25 cellular contexts compared by ENCODE assay signal in genomic region chr12:85821759-85822158, GRCh38. TPM values are rescaled to one million over a fixed set of nuclear protein-coding genes. Genes with fewer than 3 reads are reported as not detected.
DNase-seq lines count a peak whose midpoint lies in the region; ATAC-seq, FAIRE-seq and TF ChIP-seq lines count a peak whose summit lies in the region.
"Had no signal": no experiment of that assay in that cellular context is flagged by ENCODE, and none has a peak within 500 bp of the region (broad histone marks: within the 10 kb centered on the region; RNA-seq: fewer than 3 reads in every experiment).

No MANE protein-coding gene starts in this region.

- in situ Hi-C loops in IMR-90 (cut with MboI; ENCODE audit: low sequenced_read_pairs): no loop called here
- in situ Hi-C loops in HepG2 (cut with HindIII; ENCODE audit: extremely low pct_ligation_motif_present, low pct_unique_long_range_greater_than_20kb): no loop called here

- no peaks in the 10 kb centered on the region for H3K4me1 ChIP-seq in IMR-90 (ENCODE audit: control insufficient read depth, insufficient read depth, low read length)
- H3K4me1 ChIP-seq in body of pancreas: peaks cover 27% of the 10 kb centered on the region
- H3K4me1 ChIP-seq in HepG2 (ENCODE audit: insufficient read depth, low read length): peaks cover 12% of the 10 kb centered on the region
- H3K4me1 ChIP-seq in suprapubic skin: no peaks in the 10 kb centered on the region
- H3K4me1 ChIP-seq: neural progenitor cell had no signal

- no peaks in the 10 kb centered on the region for H3K79me1 ChIP-seq in IMR-90 (ENCODE audit: low read depth in 1 of 2, low read length in 2 of 2)

- TF ChIP-seq EP300 in HepG2 (IDR thresholded peaks at IDR 0.05; ENCODE audit: low read depth in 2 of 2, low read length in 2 of 2) (peak in 1 of 2 experiments; percentile 52; a peak in 2 of 4 replicates), HepG2 (CRISPR knock-in tag; IDR thresholded peaks at IDR 0.05; ENCODE audit: borderline replicate concordance) (no peak), suprapubic skin (IDR thresholded peaks at IDR 0.05) (no peak)

- no peak overlapping the region for H4K8ac ChIP-seq in IMR-90 (ENCODE audit: low read depth in 2 of 2, low read length in 2 of 2)

- H3K36me3 Mint-ChIP-seq in CD14-positive monocyte: no peaks in the 10 kb centered on the region
- H3K36me3 Mint-ChIP-seq: activated naive CD4-positive, alpha-beta T cell treated with anti-CD3 and anti-CD28 coated beads, Interleukin-2, amount 10 ng/mL, durations not matched to agents 7 days and 5 days; CD8-positive, alpha-beta T cell; neural progenitor cell; stimulated activated effector memory CD8-positive, alpha-beta T cell treated with anti-CD3 and anti-CD28 coated beads, Interleukin-12 subunit alpha, Interleukin-12 subunit beta, amount 100 ng/mL, for 72 hours had no signal

- no peak overlapping the region for H2BK120ac ChIP-seq in IMR-90 (ENCODE audit: low read depth, low read length)

- H3K56ac ChIP-seq in IMR-90 (ENCODE audit: extremely low read depth, insufficient read depth, low read length): no peak overlapping the region

- H3K27me3 ChIP-seq in IMR-90 (ENCODE audit: control insufficient read depth, insufficient read depth, low read length) (no peaks in the 10 kb centered on the region), body of pancreas (no peaks in the 10 kb centered on the region), HepG2 (ENCODE audit: control insufficient read depth in 1 of 2, insufficient read depth in 2 of 2, low read length in 2 of 2) (no peaks in the 10 kb centered on the region), suprapubic skin (no peaks in the 10 kb centered on the region)
- H3K27me3 ChIP-seq: neural progenitor cell had no signal

- no peak overlapping the region for H3K9ac ChIP-seq in IMR-90 (ENCODE audit: low read depth, low read length)
- no peak overlapping the region for H3K9ac ChIP-seq in HepG2 (ENCODE audit: insufficient read depth, low read depth, low read length)
- H3K9ac ChIP-seq: neural progenitor cell had no signal

- H3K4me3 ChIP-seq in IMR-90 (ENCODE audit: insufficient read depth, low read depth, low read length) (no peak overlapping the region), body of pancreas (no peak overlapping the region), HepG2 (replicated peaks in 1 of 3; ENCODE audit: insufficient read depth in 1 of 3, low read depth in 2 of 3, low read length in 3 of 3) (no peak overlapping the region), suprapubic skin (no peak overlapping the region)
- H3K4me3 ChIP-seq: GM12878, neural progenitor cell, thoracic aorta had no signal

- H3K4me1 Mint-ChIP-seq in CD14-positive monocyte: no peaks in the 10 kb centered on the region
- H3K4me1 Mint-ChIP-seq: activated naive CD4-positive, alpha-beta T cell treated with anti-CD3 and anti-CD28 coated beads, Interleukin-2, amount 10 ng/mL, durations not matched to agents 7 days and 5 days; immature natural killer cell; neural progenitor cell; stimulated activated effector memory CD8-positive, alpha-beta T cell treated with anti-CD3 and anti-CD28 coated beads, Interleukin-12 subunit alpha, Interleukin-12 subunit beta, amount 100 ng/mL, for 72 hours had no signal

- intact Hi-C loops in IMR-90 (cut with micrococcal nuclease): no loop called here
- intact Hi-C loops in body of pancreas (cut with DNase I): no loop called here
- intact Hi-C loops in HepG2 (cut with micrococcal nuclease; ENCODE audit: unreplicated experiment): no loop called here
- intact Hi-C loops in CD14-positive monocyte (cut with micrococcal nuclease): no loop called here

- no peak overlapping the region for H2BK20ac ChIP-seq in IMR-90 (ENCODE audit: low read depth, low read length)

- H2AFZ ChIP-seq in IMR-90 (replicated peaks; ENCODE audit: low read length, poor library complexity): no peak overlapping the region
- no peak overlapping the region for H2AFZ ChIP-seq in HepG2 (ENCODE audit: low read length)
- H2AFZ ChIP-seq: neural progenitor cell had no signal

- peaks cover 0 to 9% (median 3%) of the 10 kb centered on the region in 7 donors for H3K9me3 Mint-ChIP-seq in CD14-positive monocyte
- H3K9me3 Mint-ChIP-seq: activated naive CD4-positive, alpha-beta T cell treated with anti-CD3 and anti-CD28 coated beads, Interleukin-2, amount 10 ng/mL, durations not matched to agents 7 days and 5 days; activated T-cell treated with anti-CD3 and anti-CD28 coated beads, Interleukin-2, amount 50 U/mL, for 24 hours; neural progenitor cell had no signal

- H3K79me2 ChIP-seq in HepG2 (ENCODE audit: insufficient read depth, low read length): no peaks in the 10 kb centered on the region

- no peak overlapping the region for H3K14ac ChIP-seq in IMR-90 (replicated peaks; ENCODE audit: low read depth, low read length)

- DNase-seq in IMR-90 (no peak), body of pancreas (peak in 2 of 4 donors; percentile 39 to 40), HepG2 (ENCODE audit: low spot score) (peak; percentile 56), suprapubic skin (ENCODE audit: low spot score in 2 of 2) (no peak), CD14-positive monocyte (ENCODE audit: low spot score) (no peak)
- no peak for DNase-seq in activated naive CD4-positive, alpha-beta T cell treated with Interleukin-2 at 50 U/mL for 16 hours
- DNase-seq: activated CD4-positive, CD25-positive, alpha-beta regulatory T cell treated with anti-CD3 and anti-CD28 coated beads, Interleukin-2, amount 50 U/mL, for 72 hours; activated CD8-positive, alpha-beta memory T cell treated with anti-CD3 and anti-CD28 coated beads for 24 hours; activated naive CD4-positive, alpha-beta T cell treated with anti-CD3 and anti-CD28 coated beads, Interleukin-2, amount 10 ng/mL, durations not matched to agents 7 days and 5 days; activated T-cell treated with anti-CD3 and anti-CD28 coated beads, Interleukin-2, amount 50 U/mL, for 24 hours; amygdala; caudate nucleus; CD8-positive, alpha-beta T cell; DMS79 treated with DMSO at 0.1 percent for 48 hours; HFFc6; immature natural killer cell; NCI-H1105 treated with DMSO at 0.1 percent for 48 hours; NCI-H524; Right ventricle myocardium superior; stimulated activated CD4-positive, alpha-beta T cell treated with anti-CD3 and anti-CD28 coated beads, Interleukin-1b, Interleukin-23, amount 100 ng/mL, for 48 hours had no signal

- H2AK5ac ChIP-seq in IMR-90 (ENCODE audit: low read depth, low read length): no peak overlapping the region

- H4K91ac ChIP-seq in IMR-90 (ENCODE audit: insufficient read depth, low read depth, low read length): no peak overlapping the region

- POLR2A ChIA-PET in IMR-90 (lab: Charles Lee; ENCODE audit: unreplicated experiment): no interaction called here
- POLR2A ChIA-PET in HepG2 (lab: Yijun Ruan, JAX): interaction anchor here (1.4 kb wide), 1 partner anchor 14 kb away, joined by 5 read pairs; the partner anchor contains the start of gene RASSF9

- CTCF ChIA-PET in IMR-90 (lab: Yijun Ruan, JAX) (no interaction called here), HepG2 (lab: Yijun Ruan, JAX; ENCODE audit: low intra/inter-chr PET ratio, low total read pairs) (no interaction called here)

- H3K36me3 ChIP-seq in IMR-90 (ENCODE audit: control insufficient read depth, insufficient read depth, low read length) (no peaks in the 10 kb centered on the region), body of pancreas (replicated peaks in 1 of 2; ENCODE audit: insufficient read depth in 1 of 2, low read depth in 2 of 2) (no peaks in the 10 kb centered on the region), HepG2 (replicated peaks in 1 of 2; ENCODE audit: control insufficient read depth in 1 of 2, insufficient read depth in 2 of 2, low read length in 2 of 2) (no peaks in the 10 kb centered on the region), suprapubic skin (no peaks in the 10 kb centered on the region)
- H3K36me3 ChIP-seq: neural progenitor cell, thoracic aorta had no signal

- dilution Hi-C loops in IMR-90 (cut with HindIII; ENCODE audit: low sequenced_read_pairs, unreplicated experiment): no loop called here

- TF ChIP-seq POLR2A in IMR-90 (IDR thresholded peaks at IDR 0.05; ENCODE audit: low read depth, low read length): no peak
- no peak for TF ChIP-seq POLR2A in body of pancreas (IDR thresholded peaks at IDR 0.05)
- no peak for TF ChIP-seq POLR2A in HepG2 (IDR thresholded peaks at IDR 0.05; ENCODE audit: insufficient read depth in 1 of 2, low read depth in 2 of 2, low read length in 2 of 2)
- TF ChIP-seq POLR2A in suprapubic skin (IDR thresholded peaks at IDR 0.05): no peak

- no peak overlapping the region for H3K4ac ChIP-seq in IMR-90 (ENCODE audit: low read depth, low read length)

- TF ChIP-seq CTCF in IMR-90 (conservative IDR thresholded peaks at IDR 0.05; ENCODE audit: low read depth, low read length) (no peak), body of pancreas (IDR thresholded peaks at IDR 0.05) (no peak), HepG2 (CRISPR knock-in tag; IDR thresholded peaks at IDR 0.05) (no peak), suprapubic skin (IDR thresholded peaks at IDR 0.05) (no peak), CD14-positive monocyte (IDR thresholded peaks at IDR 0.05) (no peak)

- no peak overlapping the region for H3K18ac ChIP-seq in IMR-90 (ENCODE audit: low read depth, low read length)

- TF ChIP-seq RAD21 in IMR-90 (IDR thresholded peaks at IDR 0.05; ENCODE audit: low read length): no peak
- TF ChIP-seq RAD21 in HepG2 (CRISPR knock-in tag; IDR thresholded peaks at IDR 0.05): no peak

- H2BK15ac ChIP-seq in IMR-90 (ENCODE audit: low read depth, low read length): no peak overlapping the region

- no peak for ATAC-seq in IMR-90 (ENCODE audit: low read depth)
- peak; percentile 74 for ATAC-seq in body of pancreas
- ATAC-seq in HepG2: peak; percentile 91
- ATAC-seq in GM21786 (IDR thresholded peaks at IDR 0.05; ENCODE audit: unreplicated experiment): no peak
- ATAC-seq: CD8-positive, alpha-beta T cell; GM12878; stimulated activated effector memory CD8-positive, alpha-beta T cell treated with anti-CD3 and anti-CD28 coated beads, Interleukin-12 subunit alpha, Interleukin-12 subunit beta, amount 100 ng/mL, for 72 hours had no signal

- no peaks in the 10 kb centered on the region for H3K9me3 ChIP-seq in IMR-90 (ENCODE audit: control insufficient read depth, insufficient read depth, low read length)
- no peaks in the 10 kb centered on the region for H3K9me3 ChIP-seq in body of pancreas
- no peaks in the 10 kb centered on the region for H3K9me3 ChIP-seq in HepG2 (ENCODE audit: low read length)
- H3K9me3 ChIP-seq in suprapubic skin: no peaks in the 10 kb centered on the region
- H3K9me3 ChIP-seq: thoracic aorta had no signal

- no peaks in the 10 kb centered on the region for H3K27me3 Mint-ChIP-seq in CD14-positive monocyte (ENCODE audit: low read depth in 3 of 3)
- H3K27me3 Mint-ChIP-seq: activated naive CD4-positive, alpha-beta T cell treated with anti-CD3 and anti-CD28 coated beads, Interleukin-2, amount 10 ng/mL, durations not matched to agents 7 days and 5 days; activated T-cell treated with anti-CD3 and anti-CD28 coated beads, Interleukin-2, amount 50 U/mL, for 24 hours had no signal

- H3K4me2 ChIP-seq in IMR-90 (ENCODE audit: low read depth, low read length) (no peak overlapping the region), HepG2 (ENCODE audit: low read depth, low read length) (0 out of 2 replicates have a peak overlapping the region, but pooled peaks have one; percentile 2)
- H3K4me2 ChIP-seq: neural progenitor cell had no signal

- H3K27ac Mint-ChIP-seq in CD14-positive monocyte: no peak overlapping the region
- H3K27ac Mint-ChIP-seq: activated naive CD4-positive, alpha-beta T cell treated with anti-CD3 and anti-CD28 coated beads, Interleukin-2, amount 10 ng/mL, durations not matched to agents 7 days and 5 days; activated T-cell treated with anti-CD3 and anti-CD28 coated beads, Interleukin-2, amount 50 U/mL, for 24 hours; CD8-positive, alpha-beta T cell; HFFc6; immature natural killer cell; neural progenitor cell; stimulated activated effector memory CD8-positive, alpha-beta T cell treated with anti-CD3 and anti-CD28 coated beads, Interleukin-12 subunit alpha, Interleukin-12 subunit beta, amount 100 ng/mL, for 72 hours had no signal

- FAIRE-seq in HepG2 (lab: Jason Lieb, UNC): no peak
- FAIRE-seq: GM12878 had no signal

- H4K20me1 ChIP-seq in IMR-90 (ENCODE audit: insufficient read depth, low read length) (no peaks in the 10 kb centered on the region), HepG2 (ENCODE audit: insufficient read depth, low read length) (no peaks in the 10 kb centered on the region)

- H4K5ac ChIP-seq in IMR-90 (ENCODE audit: low read depth, low read length): no peak overlapping the region

- no peak overlapping the region for H3K23ac ChIP-seq in IMR-90 (ENCODE audit: low read depth, low read length)

- BruUV-seq in IMR-90 (replicated peaks; lab: Mats Ljungman, UMichigan) (no TSS peak), HepG2 (replicated peaks; lab: Mats Ljungman, UMichigan) (no TSS peak)

- H3K4me3 Mint-ChIP-seq in CD14-positive monocyte: no peak overlapping the region
- H3K4me3 Mint-ChIP-seq: activated naive CD4-positive, alpha-beta T cell treated with anti-CD3 and anti-CD28 coated beads, Interleukin-2, amount 10 ng/mL, durations not matched to agents 7 days and 5 days; activated T-cell treated with anti-CD3 and anti-CD28 coated beads, Interleukin-2, amount 50 U/mL, for 24 hours; CD8-positive, alpha-beta T cell; HFFc6; immature natural killer cell; neural progenitor cell; stimulated activated effector memory CD8-positive, alpha-beta T cell treated with anti-CD3 and anti-CD28 coated beads, Interleukin-12 subunit alpha, Interleukin-12 subunit beta, amount 100 ng/mL, for 72 hours had no signal

- no peak overlapping the region for H3K27ac ChIP-seq in IMR-90 (ENCODE audit: insufficient read depth, low read length)
- peak overlapping the region in 2 of 4 donors; percentile 40 to 54 for H3K27ac ChIP-seq in body of pancreas
- H3K27ac ChIP-seq in HepG2 (ENCODE audit: extremely low read length, insufficient read depth, low read length): no peak overlapping the region
- H3K27ac ChIP-seq in suprapubic skin: no peak overlapping the region
- H3K27ac ChIP-seq: neural progenitor cell had no signal

- H2BK5ac ChIP-seq in IMR-90 (ENCODE audit: low read depth, low read length, poor library complexity, severe bottlenecking): no peak overlapping the region

- H2AK9ac ChIP-seq in IMR-90 (replicated peaks; ENCODE audit: low read depth, low read length, poor library complexity): no peak overlapping the region

- no CpG with 5 or more reads among the region's 5 CpGs for WGBS in IMR-90 (ENCODE audit: extremely low coverage in 2 of 2, insufficient read length in 1 of 2), 2 experiments
- WGBS in body of pancreas, 2 donors: 15 to 20% methylated on average over 5 of the region's 5 CpGs
- WGBS in HepG2 (ENCODE audit: low lambda C conversion rate): under 1% methylated on average over 5 of the region's 5 CpGs
- 67% methylated on average over 5 of the region's 5 CpGs for WGBS in suprapubic skin

- H3K9me1 ChIP-seq in IMR-90 (ENCODE audit: insufficient read depth, low read length): no peaks in the 10 kb centered on the region

RNA-seq across cellular contexts. Expression of gene RASSF9, which starts 14.4 kb away (rescaled TPM):
- 0.18 and 0.28 TPM in 2 replicates for total RNA-seq in IMR-90 (2012; rRNA removed)
- 0.07 and 0.09 TPM in 2 replicates for polyA plus RNA-seq in IMR-90 (2012; rRNA removed)
- 0.02 and 0.03 TPM in 2 replicates for polyA plus RNA-seq in IMR-90 (2012; cell fraction: cytosol; rRNA removed)
- 0.01 and 0.05 TPM in 2 replicates for polyA plus RNA-seq in IMR-90 (2012; cell fraction: nucleus; rRNA removed; ENCODE audit: low replicate concordance)
- 1 to 10 TPM; 1.3 to 4.4 TPM for total RNA-seq in body of pancreas
- total RNA-seq in HepG2 (2016; rRNA removed; fragmentation: Illumina TruSeq; extraction: Trizol): not detected in 2 replicates
- total RNA-seq in HepG2 (2016; cell fraction: cytosol; rRNA removed; fragmentation: Illumina TruSeq; extraction: Trizol; ENCODE audit: low read depth): not detected in 2 replicates
- total RNA-seq in HepG2 (2016; cell fraction: insoluble cytoplasmic fraction; rRNA removed; fragmentation: Illumina TruSeq; extraction: Trizol): not detected in 2 replicates
- not detected in 2 replicates for total RNA-seq in HepG2 (2016; cell fraction: membrane; rRNA removed; fragmentation: Illumina TruSeq; extraction: Trizol)
- not detected in 2 replicates for total RNA-seq in HepG2 (2016; cell fraction: nucleus; rRNA removed; fragmentation: Illumina TruSeq; extraction: Trizol)
- polyA plus RNA-seq in HepG2 (2011; rRNA removed): not detected in 2 replicates
- not detected in 2 replicates for polyA plus RNA-seq in HepG2 (2011; cell fraction: cytosol; rRNA removed)
- not detected in 2 replicates for polyA plus RNA-seq in HepG2 (2011; cell fraction: nucleus; rRNA removed)
- not detected in 2 replicates for polyA plus RNA-seq in HepG2 (2012)
- polyA plus RNA-seq in HepG2 (2016; cell fraction: cytosol; fragmentation: Illumina TruSeq; extraction: Trizol; ENCODE audit: low read depth): not detected in 2 replicates
- polyA plus RNA-seq in HepG2 (2016; cell fraction: insoluble cytoplasmic fraction; fragmentation: Illumina TruSeq; extraction: Trizol; ENCODE audit: low read depth): not detected in 2 replicates
- polyA plus RNA-seq in HepG2 (2016; cell fraction: membrane; fragmentation: Illumina TruSeq; extraction: Trizol; ENCODE audit: low read depth): not detected in 2 replicates
- polyA plus RNA-seq in HepG2 (2016; cell fraction: nucleus; fragmentation: Illumina TruSeq; extraction: Trizol; ENCODE audit: insufficient read depth, low read depth): not detected in 2 replicates
- 5.6 TPM in 1 of 2 replicates, not detected in the other for polyA minus RNA-seq in HepG2 (2011; rRNA and poly(A)+ RNA removed; ENCODE audit: low replicate concordance)
- not detected in 2 replicates for polyA minus RNA-seq in HepG2 (2011; cell fraction: cytosol; rRNA and poly(A)+ RNA removed)
- polyA minus RNA-seq in HepG2 (2011; cell fraction: nucleus; rRNA and poly(A)+ RNA removed): 0.12 TPM in 1 of 2 replicates, not detected in the other
- 1 to 10 TPM; 1.9 to 5.4 (median 3.0) TPM for total RNA-seq in suprapubic skin
- not detected for polyA plus RNA-seq in CD14-positive monocyte
- total RNA-seq: CD8-positive, alpha-beta T cell had no signal
- polyA plus RNA-seq: immature natural killer cell had no signal

RNA-seq across cellular contexts. Expression of gene NTS, which starts 52.3 kb away (rescaled TPM):
- total RNA-seq in IMR-90 (2012; rRNA removed) (not detected in 2 replicates), body of pancreas (1 to 10 TPM in 1 of 2 donors, not detected in 1; 1.3 TPM), HepG2 (2016; rRNA removed; fragmentation: Illumina TruSeq; extraction: Trizol) (0.13 TPM in 1 of 2 replicates, not detected in the other), suprapubic skin (not detected)
- polyA plus RNA-seq in IMR-90 (2012; rRNA removed) (not detected in 2 replicates), HepG2 (2011; rRNA removed) (0.05 TPM in 1 of 2 replicates, not detected in the other), CD14-positive monocyte (not detected)
- polyA plus RNA-seq in IMR-90 (2012; cell fraction: cytosol; rRNA removed): not detected in 2 replicates
- not detected in 2 replicates for polyA plus RNA-seq in IMR-90 (2012; cell fraction: nucleus; rRNA removed; ENCODE audit: low replicate concordance)
- total RNA-seq in HepG2 (2016; cell fraction: cytosol; rRNA removed; fragmentation: Illumina TruSeq; extraction: Trizol; ENCODE audit: low read depth): not detected in 2 replicates
- total RNA-seq in HepG2 (2016; cell fraction: insoluble cytoplasmic fraction; rRNA removed; fragmentation: Illumina TruSeq; extraction: Trizol): not detected in 2 replicates
- not detected in 2 replicates for total RNA-seq in HepG2 (2016; cell fraction: membrane; rRNA removed; fragmentation: Illumina TruSeq; extraction: Trizol)
- not detected in 2 replicates for total RNA-seq in HepG2 (2016; cell fraction: nucleus; rRNA removed; fragmentation: Illumina TruSeq; extraction: Trizol)
- polyA plus RNA-seq in HepG2 (2011; cell fraction: cytosol; rRNA removed): not detected in 2 replicates
- polyA plus RNA-seq in HepG2 (2011; cell fraction: nucleus; rRNA removed): not detected in 2 replicates
- polyA plus RNA-seq in HepG2 (2012): not detected in 2 replicates
- polyA plus RNA-seq in HepG2 (2016; cell fraction: cytosol; fragmentation: Illumina TruSeq; extraction: Trizol; ENCODE audit: low read depth): not detected in 2 replicates
- polyA plus RNA-seq in HepG2 (2016; cell fraction: insoluble cytoplasmic fraction; fragmentation: Illumina TruSeq; extraction: Trizol; ENCODE audit: low read depth): not detected in 2 replicates
- polyA plus RNA-seq in HepG2 (2016; cell fraction: membrane; fragmentation: Illumina TruSeq; extraction: Trizol; ENCODE audit: low read depth): not detected in 2 replicates
- polyA plus RNA-seq in HepG2 (2016; cell fraction: nucleus; fragmentation: Illumina TruSeq; extraction: Trizol; ENCODE audit: insufficient read depth, low read depth): not detected in 2 replicates
- polyA minus RNA-seq in HepG2 (2011; rRNA and poly(A)+ RNA removed; ENCODE audit: low replicate concordance): 0.75 TPM in 1 of 2 replicates, not detected in the other
- not detected in 2 replicates for polyA minus RNA-seq in HepG2 (2011; cell fraction: cytosol; rRNA and poly(A)+ RNA removed)
- not detected in 2 replicates for polyA minus RNA-seq in HepG2 (2011; cell fraction: nucleus; rRNA and poly(A)+ RNA removed)
- total RNA-seq: CD8-positive, alpha-beta T cell; GM12878; HFFc6; Right ventricle myocardium superior; thoracic aorta had no signal
- polyA plus RNA-seq: immature natural killer cell had no signal

Comparison
In these comparisons a context has a peak if more than half of its experiments do, and no peak if none do; other contexts are left out.
1. ATAC-seq: peak in body of pancreas (single experiment) and HepG2 (single experiment); none in IMR-90 (single experiment) and GM21786 (single experiment).